13 cellular contexts compared by ENCODE assay signal in genomic region chr3:47296562-47297302, GRCh38. TPM values are rescaled to one million over a fixed set of nuclear protein-coding genes. Genes with fewer than 3 reads are reported as not detected.
DNase-seq lines count a peak whose midpoint lies in the region; ATAC-seq and TF ChIP-seq lines count a peak whose summit lies in the region.
"Had no signal": no experiment of that assay in that cellular context is flagged by ENCODE, and none has a peak within 500 bp of the region (broad histone marks: within the 10 kb centered on the region; RNA-seq: fewer than 3 reads in every experiment).

No MANE protein-coding gene starts in this region.

- H3K27me3 ChIP-seq in BLaER1 (no peaks in the 10 kb centered on the region), WERI-Rb-1 (ENCODE audit: insufficient read depth, low read depth, severe bottlenecking) (no peaks in the 10 kb centered on the region)
- H3K27me3 ChIP-seq: BE2C, testis had no signal

- no peak for TF ChIP-seq CTCF in GM12865 (IDR thresholded peaks at IDR 0.05; ENCODE audit: insufficient read depth, low read depth, low read length, missing control alignments)
- no peak for TF ChIP-seq CTCF in glutamatergic neuron (IDR thresholded peaks at IDR 0.05; ENCODE audit: partially characterized antibody, unreplicated experiment)
- TF ChIP-seq CTCF in WERI-Rb-1 (IDR thresholded peaks at IDR 0.05; ENCODE audit: low read depth, low read length), result no peak

- H3K36me3 Mint-ChIP-seq in memory B cell, result peaks cover 24% of the 10 kb centered on the region
- no peaks in the 10 kb centered on the region for H3K36me3 Mint-ChIP-seq in glutamatergic neuron (ENCODE audit: unreplicated experiment)

- peaks cover 74% of the 10 kb centered on the region for H4K20me1 ChIP-seq in BLaER1

- no peak overlapping the region for H3K4me3 ChIP-seq in BLaER1
- H3K4me3 ChIP-seq in GM12865 (ENCODE audit: low read depth, low read length), result no peak overlapping the region
- H3K4me3 ChIP-seq in WERI-Rb-1 (ENCODE audit: low read depth, low read length), result no peak overlapping the region
- H3K4me3 ChIP-seq: mucosa of descending colon, testis had no signal

- H3K9me3 Mint-ChIP-seq in memory B cell (no peaks in the 10 kb centered on the region), glutamatergic neuron (ENCODE audit: unreplicated experiment) (peaks cover 2% of the 10 kb centered on the region)

- H3K27ac ChIP-seq in BLaER1 (no peak overlapping the region), WERI-Rb-1 (no peak overlapping the region)
- H3K27ac ChIP-seq: epithelial cell of prostate, testis had no signal

- H3K36me3 ChIP-seq in BLaER1 (peaks cover 27% of the 10 kb centered on the region), WERI-Rb-1 (no peaks in the 10 kb centered on the region; the same call in 1 of the 2 replicates)
- H3K36me3 ChIP-seq: BE2C had no signal

- H3K4me3 Mint-ChIP-seq in memory B cell (peak overlapping the region; percentile 52), glutamatergic neuron (ENCODE audit: unreplicated experiment) (no peak overlapping the region)

- H3K4me1 ChIP-seq in BLaER1, result peaks cover 18% of the 10 kb centered on the region
- H3K4me1 ChIP-seq: BE2C had no signal

- peak overlapping the region; percentile 92 for H3K27ac Mint-ChIP-seq in memory B cell
- no peak overlapping the region for H3K27ac Mint-ChIP-seq in glutamatergic neuron (ENCODE audit: unreplicated experiment)
- H3K27ac Mint-ChIP-seq: progenitor cell of endocrine pancreas had no signal

- H3K27me3 Mint-ChIP-seq in memory B cell, result no peaks in the 10 kb centered on the region
- H3K27me3 Mint-ChIP-seq in glutamatergic neuron (ENCODE audit: unreplicated experiment), result no peaks in the 10 kb centered on the region
- H3K27me3 Mint-ChIP-seq: progenitor cell of endocrine pancreas had no signal

- peak; percentile 31 for DNase-seq in GM12865 (ENCODE audit: low read depth)
- DNase-seq in UCSD-AML1 (lab: John Stamatoyannopoulos, UW; ENCODE audit: unreplicated experiment), result peak; percentile 45
- DNase-seq in memory B cell (ENCODE audit: low spot score in 2 of 2), result no peak
- no peak for DNase-seq in glutamatergic neuron
- no peak for DNase-seq in WERI-Rb-1
- DNase-seq in hepatic stellate cell (ENCODE audit: low spot score), result no peak
- DNase-seq: BE2C, mucosa of descending colon, testis had no signal

- H3K4me1 Mint-ChIP-seq in memory B cell (peaks cover 61% of the 10 kb centered on the region), glutamatergic neuron (ENCODE audit: low read depth, unreplicated experiment) (peaks cover 8% of the 10 kb centered on the region)

- H3K9me3 ChIP-seq in BLaER1 (no peaks in the 10 kb centered on the region), WERI-Rb-1 (ENCODE audit: severe bottlenecking) (no peaks in the 10 kb centered on the region)
- H3K9me3 ChIP-seq: BE2C, mucosa of descending colon, testis had no signal

- peak overlapping the region; percentile 70 for H3K4me2 ChIP-seq in BLaER1

- ATAC-seq in memory B cell (ENCODE audit: low read depth) (peak; percentile 33), HG03175 (IDR thresholded peaks at IDR 0.05; ENCODE audit: unreplicated experiment) (no peak)
- ATAC-seq: mucosa of descending colon had no signal

- H3K9ac ChIP-seq in BLaER1, result no peak overlapping the region

RNA-seq across cellular contexts. Expression of gene KLHL18, which starts 14.0 kb away (rescaled TPM):
- total RNA-seq in glutamatergic neuron (ENCODE audit: unreplicated experiment), result 47.4 TPM

RNA-seq across cellular contexts. Expression of gene KIF9, which starts 14.1 kb away (rescaled TPM):
- 2.4 TPM for total RNA-seq in glutamatergic neuron (ENCODE audit: unreplicated experiment)

Comparison
In these comparisons a context has a peak if more than half of its experiments do, and no peak if none do; other contexts are left out.
1. DNase-seq: peak in GM12865 (single experiment) and UCSD-AML1 (single experiment); none in memory B cell (0 of 2), glutamatergic neuron (single experiment), WERI-Rb-1 (single experiment) and hepatic stellate cell (single experiment).